In genomic region chr12:29304388-29304787, GRCh38 we compare ENCODE assay signal across 21 cellular contexts.
"Had no signal": no experiment of that assay in that cellular context is flagged by ENCODE, and none has a peak within 500 bp of the region (broad histone marks: within the 10 kb centered on the region; RNA-seq: fewer than 3 reads in every experiment).

No MANE protein-coding gene starts in this region.

- H3K27ac Mint-ChIP-seq: T-helper 17 cell had no signal

- H3K4me3 Mint-ChIP-seq: T-helper 17 cell had no signal

- DNase-seq: Karpas-422, KG1, MM.1S, NCI-H1092 treated with DMSO at 0.1 percent for 48 hours, NCI-H1436, NCI-H187, NCI-H2029, NCI-H2081 treated with DMSO at 0.1 percent for 48 hours, NCI-H2171, NCI-H226, NCI-H446, NCI-H510A, NCI-H524 treated with DMSO at 0.1 percent for 48 hours, NCI-H82, PC-3, SHP77, T-helper 1 cell, T-helper 17 cell had no signal

- H3K27ac ChIP-seq: RWPE1 had no signal

- ATAC-seq: Panc1, PC-3, SK-N-SH treated with all-trans-retinoic acid at 6 μM for 48 hours, T-helper 17 cell had no signal

- H3K27me3 Mint-ChIP-seq: T-helper 17 cell had no signal
